ENCODE assay signal across 8 cellular contexts in the genomic region with DNA sequence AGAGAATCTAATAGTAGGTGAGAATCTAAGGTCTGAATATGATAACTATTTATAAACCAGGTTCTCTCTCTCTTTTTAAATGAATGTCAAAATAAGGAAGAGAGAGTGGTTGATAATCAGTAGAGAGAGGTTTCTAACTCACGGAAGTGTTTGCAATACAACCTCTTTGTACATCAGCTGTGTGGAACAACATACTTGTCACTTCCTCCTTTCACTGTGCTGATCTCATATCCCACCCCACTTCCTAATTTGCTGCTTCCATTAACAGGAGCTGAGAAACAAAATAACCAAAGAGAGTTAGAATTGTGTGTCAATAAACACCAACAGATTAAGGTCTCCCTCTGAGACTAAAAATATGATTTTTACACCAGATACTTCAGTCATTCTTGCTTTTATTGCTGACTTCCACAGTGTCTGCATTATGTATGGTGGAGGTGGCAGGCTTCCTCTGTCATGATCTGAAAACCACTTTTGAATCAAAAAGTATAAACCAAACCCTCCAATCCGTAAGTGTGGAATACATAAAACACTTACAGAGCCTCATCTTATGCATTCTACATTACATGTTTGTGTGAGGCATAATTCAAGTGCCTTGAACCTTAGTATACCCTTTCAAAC. TPM values are rescaled to one million over a fixed set of nuclear protein-coding genes. Genes with fewer than 3 reads are reported as not detected.
DNase-seq lines count a peak whose midpoint lies in the region; ATAC-seq and TF ChIP-seq lines count a peak whose summit lies in the region.

No MANE protein-coding gene starts in this region.

- POLR2A ChIA-PET in MCF 10A (lab: Yijun Ruan, JAX), result interaction anchor here (6.9 kb wide), 1 partner anchor 25 kb away, joined by 62 read pairs; a partner anchor contains a TSS
- POLR2A ChIA-PET in naive thymus-derived CD8-positive, alpha-beta T cell (lab: Charles Lee), result interaction anchor here (6.5 kb wide), 1 partner anchor 24 kb away, joined by 38 read pairs; a partner anchor contains a TSS

- H3K27ac ChIP-seq in breast epithelium, result peak overlapping the region; percentile 27 to 34

- BruUV-seq in MCF 10A (replicated peaks; lab: Mats Ljungman, UMichigan), result no TSS peak

- H3K4me3 ChIP-seq in breast epithelium, result no peak overlapping the region

- ATAC-seq in HG03139 (IDR thresholded peaks at IDR 0.05; ENCODE audit: unreplicated experiment), result peak; percentile 83
- ATAC-seq in activated T-helper 17 cell treated with anti-CD3 and anti-CD28 coated beads, Interleukin-2, amount 50 U/mL, for 72 hours (replicated peaks), result peak; percentile 51
- ATAC-seq in naive thymus-derived CD8-positive, alpha-beta T cell, result peak; percentile 63 to 72

- TF ChIP-seq POLR2A in breast epithelium (IDR thresholded peaks at IDR 0.05), result no peak

- H3K9me3 ChIP-seq in breast epithelium, result no peaks in the 10 kb centered on the region

- CTCF ChIA-PET in MCF 10A (lab: Yijun Ruan, JAX), result interaction anchor here (0.7 kb wide), 1 partner anchor 123 kb away, joined by 3 read pairs; no protein-coding TSS in a partner anchor

- TF ChIP-seq CTCF in breast epithelium (IDR thresholded peaks at IDR 0.05) (no peak), MCF 10A (IDR thresholded peaks at IDR 0.05; ENCODE audit: unreplicated experiment) (no peak)

- H3K36me3 Mint-ChIP-seq in MCF 10A (ENCODE audit: insufficient read depth, unreplicated experiment), result no peaks in the 10 kb centered on the region
- H3K36me3 Mint-ChIP-seq in activated T-helper 17 cell treated with anti-CD3 and anti-CD28 coated beads, Interleukin-2, amount 50 U/mL, for 72 hours (ENCODE audit: low read depth), result peaks cover 16% of the 10 kb centered on the region
- peaks cover 0 to 21% (median 5%) of the 10 kb centered on the region in 3 donors for H3K36me3 Mint-ChIP-seq in naive thymus-derived CD8-positive, alpha-beta T cell

- peaks cover 48% of the 10 kb centered on the region for H3K4me1 Mint-ChIP-seq in MCF 10A (ENCODE audit: insufficient read depth, unreplicated experiment)
- H3K4me1 Mint-ChIP-seq in activated T-helper 17 cell treated with anti-CD3 and anti-CD28 coated beads, Interleukin-2, amount 50 U/mL, for 72 hours, result peaks cover 42% of the 10 kb centered on the region
- H3K4me1 Mint-ChIP-seq in naive thymus-derived CD8-positive, alpha-beta T cell, result peaks cover 35 to 74% (median 71%) of the 10 kb centered on the region in 4 donors

- H3K27ac Mint-ChIP-seq in MCF 10A (ENCODE audit: low read depth, unreplicated experiment), result no peak overlapping the region
- H3K27ac Mint-ChIP-seq in activated T-helper 17 cell treated with anti-CD3 and anti-CD28 coated beads, Interleukin-2, amount 50 U/mL, for 72 hours, result peak overlapping the region; percentile 16
- peak overlapping the region; percentile 59 to 95 (median 74) for H3K27ac Mint-ChIP-seq in naive thymus-derived CD8-positive, alpha-beta T cell

- no peaks in the 10 kb centered on the region for H3K27me3 Mint-ChIP-seq in MCF 10A (ENCODE audit: insufficient read depth, unreplicated experiment)
- no peaks in the 10 kb centered on the region for H3K27me3 Mint-ChIP-seq in activated T-helper 17 cell treated with anti-CD3 and anti-CD28 coated beads, Interleukin-2, amount 50 U/mL, for 72 hours
- H3K27me3 Mint-ChIP-seq in naive thymus-derived CD8-positive, alpha-beta T cell, result no peaks in the 10 kb centered on the region

- intact Hi-C loops in breast epithelium (cut with DNase I; ENCODE audit: low total_unique reads), result no loop called here
- intact Hi-C loops in MCF 10A (cut with micrococcal nuclease), result no loop called here
- intact Hi-C loops in posterior cingulate gyrus (cut with DNase I), result no loop called here

- DNase-seq in breast epithelium (ENCODE audit: low spot score in 2 of 2) (no peak), MCF 10A (ENCODE audit: unreplicated experiment) (no peak), posterior cingulate gyrus (no peak), T-helper 9 cell (no peak)
- peak in 4 of 10 donors; percentile 13 to 52 (median 35) for DNase-seq in naive thymus-derived CD8-positive, alpha-beta T cell
- no peak for DNase-seq in stimulated activated CD4-positive, alpha-beta T cell treated with anti-CD3 and anti-CD28 coated beads, Interleukin-12 subunit alpha, Interleukin-12 subunit beta, amount 100 ng/mL, for 4 hours

- H3K4me3 Mint-ChIP-seq in MCF 10A (ENCODE audit: unreplicated experiment), result no peak overlapping the region
- H3K4me3 Mint-ChIP-seq in activated T-helper 17 cell treated with anti-CD3 and anti-CD28 coated beads, Interleukin-2, amount 50 U/mL, for 72 hours, result peak overlapping the region; percentile 30
- peak overlapping the region; percentile 6 to 71 (median 50) for H3K4me3 Mint-ChIP-seq in naive thymus-derived CD8-positive, alpha-beta T cell

- H3K27me3 ChIP-seq in breast epithelium, result no peaks in the 10 kb centered on the region

- no peaks in the 10 kb centered on the region for H3K9me3 Mint-ChIP-seq in MCF 10A (ENCODE audit: unreplicated experiment)
- no peaks in the 10 kb centered on the region for H3K9me3 Mint-ChIP-seq in activated T-helper 17 cell treated with anti-CD3 and anti-CD28 coated beads, Interleukin-2, amount 50 U/mL, for 72 hours
- H3K9me3 Mint-ChIP-seq in naive thymus-derived CD8-positive, alpha-beta T cell, result no peaks in the 10 kb centered on the region

- no peaks in the 10 kb centered on the region for H3K36me3 ChIP-seq in breast epithelium

- peaks cover 0 to 18% of the 10 kb centered on the region in 2 donors for H3K4me1 ChIP-seq in breast epithelium

RNA-seq across cellular contexts. Expression of a gene that starts 25.0 kb away (rescaled TPM):
- total RNA-seq in breast epithelium, result 10 to 100 TPM; 33.4 to 68.6 (median 55.2) TPM
- total RNA-seq in MCF 10A (2022), result 45.9 and 51.0 TPM in 2 replicates
- 10 to 100 TPM; 25.6 to 29.2 TPM for total RNA-seq in activated T-helper 17 cell treated with anti-CD3 and anti-CD28 coated beads, Interleukin-2, amount 50 U/mL, for 72 hours
- total RNA-seq in naive thymus-derived CD8-positive, alpha-beta T cell, result 10 to 100 TPM; 37.8 to 42.1 TPM
- polyA plus RNA-seq in naive thymus-derived CD8-positive, alpha-beta T cell, result 10 to 100 TPM; 23.1 to 29.2 (median 25.4) TPM
